30 cellular contexts compared by ENCODE assay signal in the genomic region with DNA sequence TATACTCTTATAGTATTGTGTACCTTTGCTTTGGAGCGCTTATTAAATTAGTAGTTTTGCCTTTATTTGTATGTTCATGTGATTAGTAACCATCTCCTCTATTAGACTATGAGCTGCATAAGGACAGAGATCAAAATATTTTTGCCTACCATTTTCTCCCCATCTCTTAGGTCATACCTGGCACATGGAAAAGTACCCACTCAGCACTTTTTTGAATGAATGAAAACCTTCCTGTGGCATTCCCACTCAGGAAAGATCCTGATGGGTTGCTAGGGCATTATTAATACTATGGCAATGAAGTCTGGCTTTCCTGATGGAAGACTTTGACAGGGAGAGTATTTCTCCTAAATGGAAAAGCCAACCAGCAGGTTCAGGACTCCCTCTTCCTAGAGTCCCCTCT.
"Had no signal": no experiment of that assay in that cellular context is flagged by ENCODE, and none has a peak within 500 bp of the region (broad histone marks: within the 10 kb centered on the region; RNA-seq: fewer than 3 reads in every experiment).

No MANE protein-coding gene starts in this region.

- H3K9me3 ChIP-seq: ovary, psoas muscle, spleen, suprapubic skin, testis, tibial artery, transverse colon, upper lobe of right lung, uterus had no signal

- ATAC-seq: natural killer cell; psoas muscle; right cardiac atrium; sciatic nerve; stimulated activated memory B cell treated with anti-CD40 and anti-IgM and Interleukin-4, amounts not matched to agents 10 μg/mL and 1 μg/mL and 100 μg/mL, for 72 hours; stimulated activated naive CD8-positive, alpha-beta T cell treated with anti-CD3 and anti-CD28 coated beads, Interleukin-15, amount 100 ng/mL, for 72 hours; stimulated activated naive CD8-positive, alpha-beta T cell treated with anti-CD3 and anti-CD28 coated beads, Interleukin-15, Interleukin-2, amounts not matched to agents 100 U/mL and 50 U/mL, for 24 hours; upper lobe of right lung had no signal

- H3K27ac Mint-ChIP-seq: natural killer cell; nephron; neural progenitor cell; progenitor cell of endocrine pancreas; stimulated activated memory B cell treated with anti-CD40 and anti-IgM and Interleukin-4, amounts not matched to agents 10 μg/mL and 1 μg/mL and 100 μg/mL, for 72 hours; stimulated activated naive CD8-positive, alpha-beta T cell treated with anti-CD3 and anti-CD28 coated beads, Interleukin-15, amount 100 ng/mL, for 72 hours; type B pancreatic cell had no signal

- H3K4me3 Mint-ChIP-seq: natural killer cell; nephron; neural progenitor cell; stimulated activated memory B cell treated with anti-CD40 and anti-IgM and Interleukin-4, amounts not matched to agents 10 μg/mL and 1 μg/mL and 100 μg/mL, for 72 hours; stimulated activated naive CD8-positive, alpha-beta T cell treated with anti-CD3 and anti-CD28 coated beads, Interleukin-15, amount 100 ng/mL, for 72 hours; type B pancreatic cell had no signal

- H3K4me3 ChIP-seq: neural progenitor cell, ovary, psoas muscle, skin epidermis, smooth muscle cell, spleen, suprapubic skin, testis, tibial artery, transverse colon, upper lobe of right lung, uterus had no signal

- H3K27ac ChIP-seq: neural progenitor cell, ovary, parathyroid adenoma, psoas muscle, skin epidermis, spleen, suprapubic skin, testis, tibial artery, transverse colon, upper lobe of right lung, uterus had no signal

- H3K36me3 Mint-ChIP-seq: natural killer cell; neural progenitor cell; stimulated activated memory B cell treated with anti-CD40 and anti-IgM and Interleukin-4, amounts not matched to agents 10 μg/mL and 1 μg/mL and 100 μg/mL, for 72 hours; type B pancreatic cell had no signal

- H3K36me3 ChIP-seq: neural progenitor cell, ovary, spleen, suprapubic skin, tibial artery, transverse colon, upper lobe of right lung, uterus had no signal

- H3K9me3 Mint-ChIP-seq: natural killer cell; nephron; neural progenitor cell; stimulated activated memory B cell treated with anti-CD40 and anti-IgM and Interleukin-4, amounts not matched to agents 10 μg/mL and 1 μg/mL and 100 μg/mL, for 72 hours; stimulated activated naive CD8-positive, alpha-beta T cell treated with anti-CD3 and anti-CD28 coated beads, Interleukin-15, amount 100 ng/mL, for 72 hours; type B pancreatic cell had no signal

- H3K9ac ChIP-seq: neural progenitor cell, parathyroid adenoma had no signal

- H3K27me3 ChIP-seq: neural progenitor cell, ovary, suprapubic skin, testis, tibial artery, uterus had no signal

- H3K4me1 ChIP-seq: psoas muscle, spleen, suprapubic skin, testis, transverse colon, upper lobe of right lung, uterus had no signal

- H3K79me2 ChIP-seq: parathyroid adenoma had no signal

- DNase-seq: natural killer cell; occipital lobe; ovary; psoas muscle; right cardiac atrium; spleen; stimulated activated CD4-positive, alpha-beta T cell treated with anti-CD3 and anti-CD28 coated beads, Interleukin-12 subunit alpha, Interleukin-12 subunit beta, amount 100 ng/mL, for 4 hours; stimulated activated CD4-positive, alpha-beta T cell treated with anti-CD3 and anti-CD28 coated beads, Interleukin-1b, Interleukin-23, amount 100 ng/mL, for 48 hours; stimulated activated CD4-positive, alpha-beta T cell treated with anti-CD3 and anti-CD28 coated beads, Interleukin-4, amount 100 ng/mL, for 1 hour; stimulated activated CD4-positive, alpha-beta T cell treated with anti-CD3 and anti-CD28 coated beads, Interleukin-4, amount 100 ng/mL, for 4 hours; stimulated activated CD8-positive, alpha-beta memory T cell treated with anti-CD3 and anti-CD28 coated beads, Interleukin-4, amount 100 ng/mL, for 48 hours; stimulated activated naive CD4-positive, alpha-beta T cell; stimulated activated naive CD8-positive, alpha-beta T cell treated with anti-CD3 and anti-CD28 coated beads, Interleukin-15, amount 100 ng/mL, for 72 hours; stimulated activated naive CD8-positive, alpha-beta T cell treated with anti-CD3 and anti-CD28 coated beads, Interleukin-15, Interleukin-2, amounts not matched to agents 100 U/mL and 50 U/mL, for 24 hours; substantia nigra; testis; tibial artery; transverse colon; upper lobe of right lung; uterus had no signal

- H3K4me2 ChIP-seq: neural progenitor cell, smooth muscle cell had no signal

- H3K4me1 Mint-ChIP-seq: stimulated activated naive CD8-positive, alpha-beta T cell treated with anti-CD3 and anti-CD28 coated beads, Interleukin-15, amount 100 ng/mL, for 72 hours had no signal

- H2AFZ ChIP-seq: neural progenitor cell, parathyroid adenoma had no signal
